ENCODE assay signal across 2 cellular contexts in the genomic region with DNA sequence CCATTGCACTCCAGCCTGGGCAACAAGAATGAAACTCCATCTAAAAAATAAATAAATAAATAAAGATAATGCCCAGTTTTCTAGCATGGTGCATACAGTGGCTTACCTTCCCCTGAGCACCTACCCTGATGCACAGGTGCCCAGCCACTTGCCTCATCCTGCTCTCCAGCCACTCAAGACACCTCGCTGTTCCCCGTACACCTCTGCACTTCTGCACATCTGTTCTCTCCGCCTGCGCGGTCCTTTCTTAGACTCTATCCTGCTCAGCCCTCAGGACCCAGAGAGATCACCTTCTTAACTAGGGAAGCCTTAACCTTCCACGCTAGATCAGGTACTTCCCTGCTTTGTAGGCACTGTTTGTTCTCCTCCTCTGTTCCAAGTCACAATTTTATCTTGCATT.
TF ChIP-seq lines count a peak whose summit lies in the region.

No MANE protein-coding gene starts in this region.

TF ChIP-seq in IMR-90, 13 proteins besides CTCF, POLR2A, EP300 and RAD21:
- TF ChIP-seq MAFK (IDR thresholded peaks at IDR 0.05; ENCODE audit: low read depth, low read length) (no peak), MAZ (IDR thresholded peaks at IDR 0.05; ENCODE audit: borderline replicate concordance, low read depth, low read length) (no peak), BHLHE40 (IDR thresholded peaks at IDR 0.05; ENCODE audit: low read depth, low read length) (no peak), SMC3 (IDR thresholded peaks at IDR 0.05; ENCODE audit: low read depth, low read length) (no peak), RFX5 (IDR thresholded peaks at IDR 0.05; ENCODE audit: low read depth, low read length) (no peak), MXI1 (IDR thresholded peaks at IDR 0.05; ENCODE audit: borderline replicate concordance, low read depth, low read length) (no peak), FOS (IDR thresholded peaks at IDR 0.05; ENCODE audit: low read depth, low read length) (no peak), NFE2L2 (IDR thresholded peaks at IDR 0.05; ENCODE audit: low read depth, low read length) (no peak), CHD1 (IDR thresholded peaks at IDR 0.05; ENCODE audit: low read depth, low read length) (no peak), CEBPB (IDR thresholded peaks at IDR 0.05; ENCODE audit: low read depth, low read length) (no peak), RCOR1 (IDR thresholded peaks at IDR 0.05; ENCODE audit: insufficient replicate concordance, low read length) (no peak)
- TF ChIP-seq, protein P1, sequence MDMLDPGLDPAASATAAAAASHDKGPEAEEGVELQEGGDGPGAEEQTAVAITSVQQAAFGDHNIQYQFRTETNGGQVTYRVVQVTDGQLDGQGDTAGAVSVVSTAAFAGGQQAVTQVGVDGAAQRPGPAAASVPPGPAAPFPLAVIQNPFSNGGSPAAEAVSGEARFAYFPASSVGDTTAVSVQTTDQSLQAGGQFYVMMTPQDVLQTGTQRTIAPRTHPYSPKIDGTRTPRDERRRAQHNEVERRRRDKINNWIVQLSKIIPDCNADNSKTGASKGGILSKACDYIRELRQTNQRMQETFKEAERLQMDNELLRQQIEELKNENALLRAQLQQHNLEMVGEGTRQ (IDR thresholded peaks at IDR 0.05; ENCODE audit: low read depth, low read length), result no peak
- TF ChIP-seq, protein P2, sequence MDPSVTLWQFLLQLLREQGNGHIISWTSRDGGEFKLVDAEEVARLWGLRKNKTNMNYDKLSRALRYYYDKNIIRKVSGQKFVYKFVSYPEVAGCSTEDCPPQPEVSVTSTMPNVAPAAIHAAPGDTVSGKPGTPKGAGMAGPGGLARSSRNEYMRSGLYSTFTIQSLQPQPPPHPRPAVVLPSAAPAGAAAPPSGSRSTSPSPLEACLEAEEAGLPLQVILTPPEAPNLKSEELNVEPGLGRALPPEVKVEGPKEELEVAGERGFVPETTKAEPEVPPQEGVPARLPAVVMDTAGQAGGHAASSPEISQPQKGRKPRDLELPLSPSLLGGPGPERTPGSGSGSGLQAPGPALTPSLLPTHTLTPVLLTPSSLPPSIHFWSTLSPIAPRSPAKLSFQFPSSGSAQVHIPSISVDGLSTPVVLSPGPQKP (IDR thresholded peaks at IDR 0.05; ENCODE audit: borderline replicate concordance, low read depth, low read length), result no peak

TF ChIP-seq in GM12878, 131 proteins besides CTCF, POLR2A, EP300 and RAD21:
- TF ChIP-seq, protein P3, sequence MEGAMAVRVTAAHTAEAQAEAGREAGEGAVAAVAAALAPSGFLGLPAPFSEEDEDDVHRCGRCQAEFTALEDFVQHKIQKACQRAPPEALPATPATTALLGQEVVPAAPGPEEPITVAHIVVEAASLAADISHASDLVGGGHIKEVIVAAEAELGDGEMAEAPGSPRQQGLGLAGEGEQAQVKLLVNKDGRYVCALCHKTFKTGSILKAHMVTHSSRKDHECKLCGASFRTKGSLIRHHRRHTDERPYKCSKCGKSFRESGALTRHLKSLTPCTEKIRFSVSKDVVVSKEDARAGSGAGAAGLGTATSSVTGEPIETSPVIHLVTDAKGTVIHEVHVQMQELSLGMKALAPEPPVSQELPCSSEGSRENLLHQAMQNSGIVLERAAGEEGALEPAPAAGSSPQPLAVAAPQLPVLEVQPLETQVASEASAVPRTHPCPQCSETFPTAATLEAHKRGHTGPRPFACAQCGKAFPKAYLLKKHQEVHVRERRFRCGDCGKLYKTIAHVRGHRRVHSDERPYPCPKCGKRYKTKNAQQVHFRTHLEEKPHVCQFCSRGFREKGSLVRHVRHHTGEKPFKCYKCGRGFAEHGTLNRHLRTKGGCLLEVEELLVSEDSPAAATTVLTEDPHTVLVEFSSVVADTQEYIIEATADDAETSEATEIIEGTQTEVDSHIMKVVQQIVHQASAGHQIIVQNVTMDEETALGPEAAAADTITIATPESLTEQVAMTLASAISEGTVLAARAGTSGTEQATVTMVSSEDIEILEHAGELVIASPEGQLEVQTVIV (IDR thresholded peaks at IDR 0.05; ENCODE audit: borderline replicate concordance, partially characterized antibody), result no peak
- TF ChIP-seq SP1 (IDR thresholded peaks at IDR 0.05; ENCODE audit: low read depth, low read length) (no peak), DPF2 (IDR thresholded peaks at IDR 0.05) (no peak), BMI1 (IDR thresholded peaks at IDR 0.05; ENCODE audit: borderline replicate concordance) (no peak), POU2F2 (IDR thresholded peaks at IDR 0.05; ENCODE audit: borderline replicate concordance, low read depth, low read length) (no peak), CEBPB (IDR thresholded peaks at IDR 0.05; ENCODE audit: borderline replicate concordance in 1 of 2, low read depth in 2 of 2, low read length in 2 of 2) (no peak), HDAC6 (IDR thresholded peaks at IDR 0.05; ENCODE audit: unreplicated experiment) (no peak), IKZF2 (IDR thresholded peaks at IDR 0.05) (no peak), BRCA1 (IDR thresholded peaks at IDR 0.05; ENCODE audit: low read depth, low read length) (no peak), YBX1 (IDR thresholded peaks at IDR 0.05) (no peak), NFXL1 (IDR thresholded peaks at IDR 0.05; ENCODE audit: borderline replicate concordance) (no peak), RFX5 (IDR thresholded peaks at IDR 0.05; ENCODE audit: low read depth, low read length) (no peak), WRNIP1 (IDR thresholded peaks at IDR 0.05; ENCODE audit: borderline replicate concordance, low read depth, low read length) (no peak), SMARCA5 (IDR thresholded peaks at IDR 0.05) (no peak), ZZZ3 (IDR thresholded peaks at IDR 0.05; ENCODE audit: control insufficient read depth, insufficient read length, low read depth) (no peak), MXI1 (IDR thresholded peaks at IDR 0.05; ENCODE audit: low read depth, low read length) (no peak)
- TF ChIP-seq, protein P1 (IDR thresholded peaks at IDR 0.05; ENCODE audit: borderline replicate concordance, low read depth, low read length), result no peak
- TF ChIP-seq, protein P4, sequence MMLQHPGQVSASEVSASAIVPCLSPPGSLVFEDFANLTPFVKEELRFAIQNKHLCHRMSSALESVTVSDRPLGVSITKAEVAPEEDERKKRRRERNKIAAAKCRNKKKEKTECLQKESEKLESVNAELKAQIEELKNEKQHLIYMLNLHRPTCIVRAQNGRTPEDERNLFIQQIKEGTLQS (IDR thresholded peaks at IDR 0.05; ENCODE audit: borderline replicate concordance, extremely low read depth, low read depth, low read length), result no peak
- TF ChIP-seq, protein P5, sequence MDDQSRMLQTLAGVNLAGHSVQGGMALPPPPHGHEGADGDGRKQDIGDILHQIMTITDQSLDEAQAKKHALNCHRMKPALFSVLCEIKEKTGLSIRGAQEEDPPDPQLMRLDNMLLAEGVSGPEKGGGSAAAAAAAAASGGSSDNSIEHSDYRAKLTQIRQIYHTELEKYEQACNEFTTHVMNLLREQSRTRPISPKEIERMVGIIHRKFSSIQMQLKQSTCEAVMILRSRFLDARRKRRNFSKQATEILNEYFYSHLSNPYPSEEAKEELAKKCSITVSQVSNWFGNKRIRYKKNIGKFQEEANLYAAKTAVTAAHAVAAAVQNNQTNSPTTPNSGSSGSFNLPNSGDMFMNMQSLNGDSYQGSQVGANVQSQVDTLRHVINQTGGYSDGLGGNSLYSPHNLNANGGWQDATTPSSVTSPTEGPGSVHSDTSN (IDR thresholded peaks at IDR 0.05; ENCODE audit: insufficient replicate concordance, low read depth, low read length), result no peak
